ENCODE assay signal across 1 cellular context in the genomic region with DNA sequence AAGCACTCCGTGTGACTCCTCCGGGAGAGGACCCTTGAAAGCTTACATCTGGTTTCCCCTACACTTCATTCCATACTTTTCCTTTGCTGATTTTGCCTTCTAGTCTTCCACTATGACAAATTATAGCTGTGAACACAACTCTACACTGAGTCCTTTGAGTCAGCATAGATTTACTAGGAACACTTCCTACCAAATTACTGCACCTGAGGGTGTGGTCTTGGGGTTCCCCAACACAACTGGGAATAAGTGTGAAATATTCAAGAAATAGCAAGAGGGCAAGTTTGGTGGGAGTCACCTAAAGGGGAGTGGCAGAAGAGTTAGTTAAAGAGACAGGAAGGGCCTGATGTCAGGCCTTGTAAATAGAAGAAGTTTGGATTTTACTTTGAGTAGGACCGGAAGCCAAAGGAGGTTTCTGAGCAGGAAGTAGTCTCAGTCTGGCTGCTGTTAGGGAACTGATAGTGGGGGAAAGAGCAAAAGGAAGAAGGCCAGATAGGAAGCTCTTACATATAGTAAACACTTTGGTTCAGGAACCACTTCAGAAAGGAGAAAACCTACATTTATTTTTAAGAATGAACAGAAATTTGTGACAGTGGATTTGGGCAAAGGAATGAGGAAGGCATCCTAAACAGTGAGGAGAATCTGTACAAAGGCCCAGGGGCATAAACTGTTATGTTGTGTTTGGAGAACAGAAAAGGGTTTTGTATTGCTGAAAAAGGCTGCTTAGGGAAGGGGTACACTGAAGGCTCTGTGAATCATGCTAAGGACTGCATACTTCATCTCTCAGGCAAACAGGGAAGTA.
TF ChIP-seq lines count a peak whose summit lies in the region.

No MANE protein-coding gene starts in this region.

TF ChIP-seq in K562, 482 proteins besides CTCF, POLR2A, EP300 and RAD21 (continued from another document and continues in another):
- TF ChIP-seq CTCFL (IDR thresholded peaks at IDR 0.05; ENCODE audit: borderline replicate concordance, insufficient read depth, low read depth, low read length, poor library complexity, severe bottlenecking) = no peak
- TF ChIP-seq POLR2AphosphoS2 (IDR thresholded peaks at IDR 0.05; ENCODE audit: low read length) = no peak
- TF ChIP-seq KDM1A (IDR thresholded peaks at IDR 0.05) = no peak
- TF ChIP-seq ZNF551 (CRISPR knock-in tag; IDR thresholded peaks at IDR 0.05) = no peak
- TF ChIP-seq ZC3H8 (IDR thresholded peaks at IDR 0.05) = no peak
- TF ChIP-seq NCOR1 (IDR thresholded peaks at IDR 0.05) = no peak
- no peak for TF ChIP-seq ZNF12 (CRISPR knock-in tag; IDR thresholded peaks at IDR 0.05)
- no peak for TF ChIP-seq ZSCAN29 (IDR thresholded peaks at IDR 0.05)
- TF ChIP-seq MAFF (IDR thresholded peaks at IDR 0.05; ENCODE audit: low read length) = no peak
- no peak for TF ChIP-seq RFX1 (IDR thresholded peaks at IDR 0.05)
- TF ChIP-seq NR2C1 (IDR thresholded peaks at IDR 0.05) = no peak
- no peak for TF ChIP-seq NR2C1 (tag; IDR thresholded peaks at IDR 0.05)
- no peak for TF ChIP-seq SMAD3 (CRISPR knock-in tag; conservative IDR thresholded peaks at IDR 0.05)
- no peak for TF ChIP-seq CTBP1 (IDR thresholded peaks at IDR 0.05; ENCODE audit: borderline replicate concordance)
- no peak for TF ChIP-seq THAP12 (CRISPR knock-in tag; IDR thresholded peaks at IDR 0.05)
- no peak for TF ChIP-seq ELK1 (CRISPR knock-in tag; IDR thresholded peaks at IDR 0.05)
- no peak for TF ChIP-seq FOS (IDR thresholded peaks at IDR 0.05; ENCODE audit: extremely low read depth, insufficient read length)
- no peak for TF ChIP-seq ZNF695 (CRISPR knock-in tag; IDR thresholded peaks at IDR 0.05)
- no peak for TF ChIP-seq ZNF174 (CRISPR knock-in tag; IDR thresholded peaks at IDR 0.05)
- no peak for TF ChIP-seq ZNF239 (CRISPR knock-in tag; IDR thresholded peaks at IDR 0.05)
- no peak for TF ChIP-seq HBP1 (CRISPR knock-in tag; IDR thresholded peaks at IDR 0.05)
- TF ChIP-seq SREBF2 (CRISPR knock-in tag; IDR thresholded peaks at IDR 0.05) = no peak
- no peak for TF ChIP-seq RUNX1 (IDR thresholded peaks at IDR 0.05; ENCODE audit: low read depth)
- TF ChIP-seq, protein P1, sequence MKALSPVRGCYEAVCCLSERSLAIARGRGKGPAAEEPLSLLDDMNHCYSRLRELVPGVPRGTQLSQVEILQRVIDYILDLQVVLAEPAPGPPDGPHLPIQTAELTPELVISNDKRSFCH (CRISPR knock-in tag; IDR thresholded peaks at IDR 0.05) = no peak
- TF ChIP-seq, protein P1 (tag; IDR thresholded peaks at IDR 0.05) = no peak
- no peak for TF ChIP-seq MITF (IDR thresholded peaks at IDR 0.05)
- TF ChIP-seq, protein P2, sequence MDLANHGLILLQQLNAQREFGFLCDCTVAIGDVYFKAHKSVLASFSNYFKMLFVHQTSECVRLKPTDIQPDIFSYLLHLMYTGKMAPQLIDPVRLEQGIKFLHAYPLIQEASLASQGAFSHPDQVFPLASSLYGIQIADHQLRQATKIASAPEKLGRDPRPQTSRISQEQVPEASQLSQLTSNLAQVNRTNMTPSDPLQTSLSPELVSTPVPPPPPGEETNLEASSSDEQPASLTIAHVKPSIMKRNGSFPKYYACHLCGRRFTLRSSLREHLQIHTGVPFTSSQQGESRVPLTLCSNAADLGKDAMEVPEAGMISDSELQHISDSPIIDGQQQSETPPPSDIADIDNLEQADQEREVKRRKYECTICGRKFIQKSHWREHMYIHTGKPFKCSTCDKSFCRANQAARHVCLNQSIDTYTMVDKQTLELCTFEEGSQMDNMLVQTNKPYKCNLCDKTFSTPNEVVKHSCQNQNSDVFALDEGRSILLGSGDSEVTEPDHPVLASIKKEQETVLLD (IDR thresholded peaks at IDR 0.05) = no peak
- no peak for TF ChIP-seq SP1 (CRISPR knock-in tag; IDR thresholded peaks at IDR 0.05)
- TF ChIP-seq ZNF583 (CRISPR knock-in tag; IDR thresholded peaks at IDR 0.05) = no peak
- no peak for TF ChIP-seq ZNF124 (CRISPR knock-in tag; IDR thresholded peaks at IDR 0.05)
- 0 out of 4 replicates have a peak, but pooled peaks have one; percentile 17 to 23 for TF ChIP-seq TRIM24 (IDR thresholded peaks at IDR 0.05)
- TF ChIP-seq, protein P3, sequence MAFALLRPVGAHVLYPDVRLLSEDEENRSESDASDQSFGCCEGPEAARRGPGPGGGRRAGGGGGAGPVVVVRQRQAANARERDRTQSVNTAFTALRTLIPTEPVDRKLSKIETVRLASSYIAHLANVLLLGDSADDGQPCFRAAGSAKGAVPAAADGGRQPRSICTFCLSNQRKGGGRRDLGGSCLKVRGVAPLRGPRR (CRISPR knock-in tag; IDR thresholded peaks at IDR 0.05) = no peak
- TF ChIP-seq, protein P4, sequence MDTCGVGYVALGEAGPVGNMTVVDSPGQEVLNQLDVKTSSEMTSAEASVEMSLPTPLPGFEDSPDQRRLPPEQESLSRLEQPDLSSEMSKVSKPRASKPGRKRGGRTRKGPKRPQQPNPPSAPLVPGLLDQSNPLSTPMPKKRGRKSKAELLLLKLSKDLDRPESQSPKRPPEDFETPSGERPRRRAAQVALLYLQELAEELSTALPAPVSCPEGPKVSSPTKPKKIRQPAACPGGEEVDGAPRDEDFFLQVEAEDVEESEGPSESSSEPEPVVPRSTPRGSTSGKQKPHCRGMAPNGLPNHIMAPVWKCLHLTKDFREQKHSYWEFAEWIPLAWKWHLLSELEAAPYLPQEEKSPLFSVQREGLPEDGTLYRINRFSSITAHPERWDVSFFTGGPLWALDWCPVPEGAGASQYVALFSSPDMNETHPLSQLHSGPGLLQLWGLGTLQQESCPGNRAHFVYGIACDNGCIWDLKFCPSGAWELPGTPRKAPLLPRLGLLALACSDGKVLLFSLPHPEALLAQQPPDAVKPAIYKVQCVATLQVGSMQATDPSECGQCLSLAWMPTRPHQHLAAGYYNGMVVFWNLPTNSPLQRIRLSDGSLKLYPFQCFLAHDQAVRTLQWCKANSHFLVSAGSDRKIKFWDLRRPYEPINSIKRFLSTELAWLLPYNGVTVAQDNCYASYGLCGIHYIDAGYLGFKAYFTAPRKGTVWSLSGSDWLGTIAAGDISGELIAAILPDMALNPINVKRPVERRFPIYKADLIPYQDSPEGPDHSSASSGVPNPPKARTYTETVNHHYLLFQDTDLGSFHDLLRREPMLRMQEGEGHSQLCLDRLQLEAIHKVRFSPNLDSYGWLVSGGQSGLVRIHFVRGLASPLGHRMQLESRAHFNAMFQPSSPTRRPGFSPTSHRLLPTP (IDR thresholded peaks at IDR 0.05; ENCODE audit: borderline replicate concordance, extremely low read depth, insufficient read length) = no peak
- no peak for TF ChIP-seq PHB2 (IDR thresholded peaks at IDR 0.05; ENCODE audit: low read depth)
- no peak for TF ChIP-seq FOXP4 (CRISPR knock-in tag; IDR thresholded peaks at IDR 0.05; ENCODE audit: borderline replicate concordance)
- no peak for TF ChIP-seq HDAC3 (IDR thresholded peaks at IDR 0.05; ENCODE audit: borderline replicate concordance, partially characterized antibody)
- TF ChIP-seq, protein P5, sequence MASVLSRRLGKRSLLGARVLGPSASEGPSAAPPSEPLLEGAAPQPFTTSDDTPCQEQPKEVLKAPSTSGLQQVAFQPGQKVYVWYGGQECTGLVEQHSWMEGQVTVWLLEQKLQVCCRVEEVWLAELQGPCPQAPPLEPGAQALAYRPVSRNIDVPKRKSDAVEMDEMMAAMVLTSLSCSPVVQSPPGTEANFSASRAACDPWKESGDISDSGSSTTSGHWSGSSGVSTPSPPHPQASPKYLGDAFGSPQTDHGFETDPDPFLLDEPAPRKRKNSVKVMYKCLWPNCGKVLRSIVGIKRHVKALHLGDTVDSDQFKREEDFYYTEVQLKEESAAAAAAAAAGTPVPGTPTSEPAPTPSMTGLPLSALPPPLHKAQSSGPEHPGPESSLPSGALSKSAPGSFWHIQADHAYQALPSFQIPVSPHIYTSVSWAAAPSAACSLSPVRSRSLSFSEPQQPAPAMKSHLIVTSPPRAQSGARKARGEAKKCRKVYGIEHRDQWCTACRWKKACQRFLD (CRISPR knock-in tag; IDR thresholded peaks at IDR 0.05) = no peak
